Comparison of ENCODE assay signal across 15 cellular contexts in the genomic region with DNA sequence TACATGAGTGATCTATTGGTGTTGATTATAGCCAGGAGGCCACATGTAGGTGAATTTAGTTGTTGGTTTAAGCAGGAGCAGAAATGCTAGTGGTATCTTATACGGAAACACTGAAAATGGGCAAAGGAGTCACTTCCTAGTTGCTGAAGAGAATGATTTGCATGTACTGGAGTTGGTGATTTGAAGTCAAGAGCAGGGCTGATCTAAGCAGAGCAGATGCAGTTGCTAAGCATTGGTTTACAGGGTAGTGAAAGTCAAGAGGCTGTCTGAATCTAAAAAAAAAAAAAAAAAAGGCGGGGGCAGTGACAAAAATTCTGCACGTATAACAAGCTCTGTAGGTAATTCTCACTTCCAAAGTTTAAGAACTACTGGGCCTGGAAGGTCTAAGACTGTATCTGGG. TPM values are rescaled to one million over a fixed set of nuclear protein-coding genes. Genes with fewer than 3 reads are reported as not detected.
A peak's percentile ranks its signal among the peaks of the same experiment; 100 is the strongest.
DNase-seq lines count a peak whose midpoint lies in the region; ATAC-seq, FAIRE-seq and TF ChIP-seq lines count a peak whose summit lies in the region.
"Had no signal": no experiment of that assay in that cellular context is flagged by ENCODE, and none has a peak within 500 bp of the region (broad histone marks: within the 10 kb centered on the region; RNA-seq: fewer than 3 reads in every experiment).

No MANE protein-coding gene starts in this region.

- peak overlapping the region; percentile 50 for H3K9ac ChIP-seq in OCI-LY3 (ENCODE audit: low read length)

- H3K36me3 ChIP-seq in OCI-LY3 (replicated peaks; ENCODE audit: low read depth, low read length), result no peaks in the 10 kb centered on the region
- H3K36me3 ChIP-seq in pancreas, result no peaks in the 10 kb centered on the region
- H3K36me3 ChIP-seq: HAP-1, SJSA1, stomach had no signal

- H3K4me3 ChIP-seq in OCI-LY3 (ENCODE audit: low read length) (peak overlapping the region; percentile 50), pancreas (no peak overlapping the region)
- H3K4me3 ChIP-seq: HAP-1, SJSA1, stomach had no signal

- H3K4me1 ChIP-seq in OCI-LY3 (ENCODE audit: low read length) (peaks cover 50% of the 10 kb centered on the region), pancreas (no peaks in the 10 kb centered on the region)
- H3K4me1 ChIP-seq: HAP-1 had no signal

- FAIRE-seq in HTR-8/SVneo (lab: Jason Lieb, UNC) (no peak), pancreas (lab: Jason Lieb, UNC) (no peak)
- FAIRE-seq: astrocyte had no signal

- H3K36me3 Mint-ChIP-seq in natural killer cell treated with Interleukin-12 subunit alpha and Interleukin-12 subunit beta and Interleukin-15 and Interleukin-18, amount 100 ng/mL, for 72 hours, result peaks cover 10% of the 10 kb centered on the region

- peak overlapping the region; percentile 66 for H3K4me2 ChIP-seq in OCI-LY3 (ENCODE audit: low read length)

- H3K27ac Mint-ChIP-seq in natural killer cell treated with Interleukin-12 subunit alpha and Interleukin-12 subunit beta and Interleukin-15 and Interleukin-18, amount 100 ng/mL, for 72 hours, result no peak overlapping the region
- H3K27ac Mint-ChIP-seq: activated CD4-positive, alpha-beta memory T cell treated with anti-CD3 and anti-CD28 coated beads, Interleukin-2, amount 10 ng/mL, durations not matched to agents 7 days and 5 days had no signal

- WGBS in pancreas, 2 donors, result 77 to 88% methylated on average over 2 to 3 of the region's 3 CpGs

- H4K20me1 ChIP-seq in OCI-LY3 (ENCODE audit: insufficient read depth, low read length), result peaks cover 1% of the 10 kb centered on the region; the same call in 1 of the 2 replicates

- H3K27me3 Mint-ChIP-seq in natural killer cell treated with Interleukin-12 subunit alpha and Interleukin-12 subunit beta and Interleukin-15 and Interleukin-18, amount 100 ng/mL, for 72 hours, result peaks cover 0 to 14% of the 10 kb centered on the region in 2 donors
- H3K27me3 Mint-ChIP-seq: activated CD4-positive, alpha-beta memory T cell treated with anti-CD3 and anti-CD28 coated beads, Interleukin-2, amount 10 ng/mL, durations not matched to agents 7 days and 5 days had no signal

- H3K4me1 Mint-ChIP-seq in natural killer cell treated with Interleukin-12 subunit alpha and Interleukin-12 subunit beta and Interleukin-15 and Interleukin-18, amount 100 ng/mL, for 72 hours (ENCODE audit: low read depth in 2 of 2), result peaks cover 8 to 13% of the 10 kb centered on the region in 2 donors

- H3K27ac ChIP-seq in OCI-LY3 (ENCODE audit: low read length) (peak overlapping the region; percentile 92), pancreas (no peak overlapping the region)
- H3K27ac ChIP-seq: SJSA1, stomach had no signal

- no peak for DNase-seq in stimulated activated naive CD4-positive, alpha-beta T cell treated with Interleukin-2 at 50 U/mL for 16 hours (lab: John Stamatoyannopoulos, UW)
- DNase-seq in HTR-8/SVneo (ENCODE audit: insufficient read length, low spot score), result no peak
- DNase-seq in natural killer cell treated with Interleukin-12 subunit alpha and Interleukin-12 subunit beta and Interleukin-15 and Interleukin-18, amount 100 ng/mL, for 72 hours (ENCODE audit: low spot score), result no peak
- DNase-seq in pancreas, result no peak
- DNase-seq: activated CD4-positive, alpha-beta memory T cell treated with anti-CD3 and anti-CD28 coated beads, Interleukin-2, amount 10 ng/mL, durations not matched to agents 7 days and 5 days; NCI-H1092 treated with DMSO at 0.1 percent for 48 hours; stimulated activated CD4-positive, alpha-beta T cell treated with anti-CD3 and anti-CD28 coated beads, Interleukin-12 subunit alpha, Interleukin-12 subunit beta, amount 100 ng/mL, for 4 hours; stomach had no signal

- ATAC-seq in GM18517 (IDR thresholded peaks at IDR 0.05; ENCODE audit: unreplicated experiment) (peak; percentile 78), GM21367 (IDR thresholded peaks at IDR 0.05; ENCODE audit: unreplicated experiment) (peak; percentile 83), HG03045 (IDR thresholded peaks at IDR 0.05; ENCODE audit: unreplicated experiment) (peak; percentile 72), pancreas (no peak)
- ATAC-seq in natural killer cell treated with Interleukin-12 subunit alpha and Interleukin-12 subunit beta and Interleukin-15 and Interleukin-18, amount 100 ng/mL, for 72 hours, result no peak

- H3K27me3 ChIP-seq in OCI-LY3 (ENCODE audit: low read depth, low read length) (no peaks in the 10 kb centered on the region), pancreas (peaks cover 0 to 14% (median 0%) of the 10 kb centered on the region in 4 donors)
- H3K27me3 ChIP-seq: SJSA1, stomach had no signal

- no peaks in the 10 kb centered on the region for H3K9me3 Mint-ChIP-seq in natural killer cell treated with Interleukin-12 subunit alpha and Interleukin-12 subunit beta and Interleukin-15 and Interleukin-18, amount 100 ng/mL, for 72 hours
- H3K9me3 Mint-ChIP-seq: activated CD4-positive, alpha-beta memory T cell treated with anti-CD3 and anti-CD28 coated beads, Interleukin-2, amount 10 ng/mL, durations not matched to agents 7 days and 5 days had no signal

- TF ChIP-seq CTCF in OCI-LY3 (IDR thresholded peaks at IDR 0.05; ENCODE audit: low read depth, low read length), result no peak
- TF ChIP-seq CTCF in pancreas (IDR thresholded peaks at IDR 0.05), result no peak

- peaks cover 19% of the 10 kb centered on the region for H3K79me2 ChIP-seq in OCI-LY3 (ENCODE audit: low read length)

- H3K4me3 Mint-ChIP-seq in natural killer cell treated with Interleukin-12 subunit alpha and Interleukin-12 subunit beta and Interleukin-15 and Interleukin-18, amount 100 ng/mL, for 72 hours, result no peak overlapping the region
- H3K4me3 Mint-ChIP-seq: activated CD4-positive, alpha-beta memory T cell treated with anti-CD3 and anti-CD28 coated beads, Interleukin-2, amount 10 ng/mL, durations not matched to agents 7 days and 5 days had no signal

- no peak overlapping the region for H2AFZ ChIP-seq in OCI-LY3 (ENCODE audit: low read depth, low read length)

- intact Hi-C loops in pancreas (cut with DNase I), result no loop called here

- no peaks in the 10 kb centered on the region for H3K9me3 ChIP-seq in OCI-LY3 (ENCODE audit: insufficient read depth, low read length)
- no peaks in the 10 kb centered on the region for H3K9me3 ChIP-seq in pancreas
- H3K9me3 ChIP-seq: HAP-1, SJSA1, stomach had no signal

RNA-seq across cellular contexts. Expression of a gene that starts 3.5 kb away (rescaled TPM):
- 10 to 100 TPM; 26.7 to 27.8 TPM for total RNA-seq in natural killer cell treated with Interleukin-12 subunit alpha and Interleukin-12 subunit beta and Interleukin-15 and Interleukin-18, amount 100 ng/mL, for 72 hours
- total RNA-seq in pancreas, result 10 to 100 TPM in 2 of 6 donors, 1 to 10 TPM in 4; 4.7 to 12.4 (median 8.5) TPM
- polyA plus RNA-seq in pancreas, result 1 to 10 TPM; 2.4 to 5.2 TPM

Comparison
In these comparisons a context has a peak if more than half of its experiments do, and no peak if none do; other contexts are left out.
1. ATAC-seq: peak in GM18517 (single experiment), GM21367 (single experiment) and HG03045 (single experiment); none in natural killer cell treated with Interleukin-12 subunit alpha and Interleukin-12 subunit beta and Interleukin-15 and Interleukin-18, amount 100 ng/mL, for 72 hours (0 of 2) and pancreas (0 of 4).